35 cellular contexts compared by ENCODE assay signal in the genomic region with DNA sequence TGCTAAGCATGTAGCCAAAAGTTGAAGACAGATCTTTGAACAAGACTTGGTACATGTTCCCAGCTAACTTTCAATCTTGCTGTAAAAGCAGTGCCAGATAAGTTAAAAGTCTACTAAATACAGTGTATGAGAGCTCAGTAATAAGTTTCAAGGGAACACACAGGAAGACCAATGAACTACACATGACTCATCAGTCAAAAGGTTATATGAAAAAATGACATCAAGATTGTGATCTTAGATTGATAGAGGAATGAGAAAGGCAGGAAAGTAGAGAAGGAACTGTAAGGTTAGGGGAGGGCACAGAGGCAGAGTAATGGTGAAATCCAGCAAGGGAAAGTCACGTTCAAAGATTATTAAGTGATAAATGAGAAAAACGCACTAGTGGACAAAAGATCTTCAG.
A peak's percentile ranks its signal among the peaks of the same experiment; 100 is the strongest.
DNase-seq lines count a peak whose midpoint lies in the region; ATAC-seq, FAIRE-seq and TF ChIP-seq lines count a peak whose summit lies in the region.
"Had no signal": no experiment of that assay in that cellular context is flagged by ENCODE, and none has a peak within 500 bp of the region (broad histone marks: within the 10 kb centered on the region; RNA-seq: fewer than 3 reads in every experiment).

No MANE protein-coding gene starts in this region.

- H3K9me3 ChIP-seq in A549: no peaks in the 10 kb centered on the region
- no peaks in the 10 kb centered on the region for H3K9me3 ChIP-seq in vagina
- H3K9me3 ChIP-seq: esophagus squamous epithelium, gastrocnemius medialis, testis had no signal

- H3K36me3 Mint-ChIP-seq in activated CD4-positive, alpha-beta T cell treated with anti-CD3 and anti-CD28 coated beads for 36 hours (ENCODE audit: low read depth): no peaks in the 10 kb centered on the region
- no peaks in the 10 kb centered on the region for H3K36me3 Mint-ChIP-seq in mesothelial cell of epicardium
- no peaks in the 10 kb centered on the region for H3K36me3 Mint-ChIP-seq in activated CD4-positive, alpha-beta memory T cell treated with anti-CD3 and anti-CD28 coated beads for 36 hours
- H3K36me3 Mint-ChIP-seq: activated CD8-positive, alpha-beta memory T cell treated with anti-CD3 and anti-CD28 coated beads, Interleukin-2, amount 10 ng/mL, durations not matched to agents 7 days and 5 days; activated naive CD8-positive, alpha-beta T cell treated with anti-CD3 and anti-CD28 coated beads, Interleukin-2, amount 10 ng/mL, durations not matched to agents 7 days and 5 days; CD8-positive, alpha-beta T cell; memory B cell had no signal

- TF ChIP-seq EP300 in A549 (IDR thresholded peaks at IDR 0.05): no peak

- H3K4me3 ChIP-seq in A549 (no peak overlapping the region), vagina (no peak overlapping the region)
- H3K4me3 ChIP-seq: esophagus squamous epithelium, gastrocnemius medialis, hepatocyte, testis had no signal

- TF ChIP-seq POLR2A in A549 (IDR thresholded peaks at IDR 0.05; ENCODE audit: low read length) (no peak), vagina (IDR thresholded peaks at IDR 0.05) (no peak)

- CTCF ChIA-PET in A549 (lab: Yijun Ruan, JAX): no interaction called here
- CTCF ChIA-PET in activated CD4-positive, alpha-beta T cell treated with anti-CD3 and anti-CD28 coated beads for 36 hours (lab: Charles Lee): no interaction called here
- CTCF ChIA-PET in activated CD4-positive, alpha-beta memory T cell treated with anti-CD3 and anti-CD28 coated beads for 36 hours (lab: Charles Lee): no interaction called here

- FAIRE-seq in A549 (lab: Jason Lieb, UNC): no peak
- FAIRE-seq: A204.1, G401.6 had no signal

- POLR2A ChIA-PET in A549 (lab: Yijun Ruan, JAX): no interaction called here
- POLR2A ChIA-PET in activated CD4-positive, alpha-beta T cell treated with anti-CD3 and anti-CD28 coated beads for 36 hours (lab: Charles Lee): no interaction called here
- POLR2A ChIA-PET in activated CD4-positive, alpha-beta memory T cell treated with anti-CD3 and anti-CD28 coated beads for 36 hours (lab: Charles Lee): no interaction called here

- H3K4me1 ChIP-seq in A549 (peaks cover 4% of the 10 kb centered on the region; the same call in 1 of the 3 replicates), foreskin keratinocyte (peaks cover 4% of the 10 kb centered on the region), vagina (no peaks in the 10 kb centered on the region)
- H3K4me1 ChIP-seq: esophagus squamous epithelium, gastrocnemius medialis had no signal

- H3K9me3 Mint-ChIP-seq in activated CD4-positive, alpha-beta T cell treated with anti-CD3 and anti-CD28 coated beads for 36 hours (ENCODE audit: low read depth): no peaks in the 10 kb centered on the region
- no peaks in the 10 kb centered on the region for H3K9me3 Mint-ChIP-seq in mesothelial cell of epicardium
- H3K9me3 Mint-ChIP-seq in activated CD4-positive, alpha-beta memory T cell treated with anti-CD3 and anti-CD28 coated beads for 36 hours: peaks cover 4% of the 10 kb centered on the region
- H3K9me3 Mint-ChIP-seq: activated naive CD8-positive, alpha-beta T cell treated with anti-CD3 and anti-CD28 coated beads, Interleukin-2, amount 10 ng/mL, durations not matched to agents 7 days and 5 days; dendritic cell treated with granulocyte-macrophage colony-stimulating factor and Interleukin-4, amounts not matched to agents 40 ng/mL and 50 ng/mL, for 4 days; endodermal cell; H9 had no signal

- TF ChIP-seq CTCF in A549 (IDR thresholded peaks at IDR 0.05): no peak
- no peak for TF ChIP-seq CTCF in foreskin keratinocyte (conservative IDR thresholded peaks at IDR 0.05)
- TF ChIP-seq CTCF in vagina (IDR thresholded peaks at IDR 0.05): no peak
- TF ChIP-seq CTCF in mesothelial cell of epicardium (IDR thresholded peaks at IDR 0.05; ENCODE audit: unreplicated experiment): no peak

- H3K4me3 Mint-ChIP-seq in activated CD4-positive, alpha-beta T cell treated with anti-CD3 and anti-CD28 coated beads for 36 hours: no peak overlapping the region
- no peak overlapping the region for H3K4me3 Mint-ChIP-seq in mesothelial cell of epicardium
- no peak overlapping the region for H3K4me3 Mint-ChIP-seq in activated CD4-positive, alpha-beta memory T cell treated with anti-CD3 and anti-CD28 coated beads for 36 hours
- H3K4me3 Mint-ChIP-seq: activated CD8-positive, alpha-beta memory T cell treated with anti-CD3 and anti-CD28 coated beads, Interleukin-2, amount 10 ng/mL, durations not matched to agents 7 days and 5 days; activated naive CD8-positive, alpha-beta T cell treated with anti-CD3 and anti-CD28 coated beads, Interleukin-2, amount 10 ng/mL, durations not matched to agents 7 days and 5 days; B cell; CD8-positive, alpha-beta T cell; central memory CD8-positive, alpha-beta T cell; dendritic cell treated with granulocyte-macrophage colony-stimulating factor and Interleukin-4, amounts not matched to agents 40 ng/mL and 50 ng/mL, for 4 days; endodermal cell; H9; memory B cell had no signal

- ATAC-seq in A549 (peak in 1 of 2 experiments; percentile 50; a peak in 1 of 6 replicates), SK-N-SH treated with all-trans-retinoic acid at 6 μM for 48 hours (peak; percentile 81), foreskin keratinocyte (peak; percentile 46)
- ATAC-seq in activated CD4-positive, alpha-beta T cell treated with anti-CD3 and anti-CD28 coated beads for 36 hours: no peak
- ATAC-seq: activated CD8-positive, alpha-beta memory T cell treated with anti-CD3 and anti-CD28 coated beads, Interleukin-2, amount 10 ng/mL, durations not matched to agents 7 days and 5 days; CD8-positive, alpha-beta T cell; gastrocnemius medialis; left lobe of liver; right cardiac atrium; stimulated activated naive CD8-positive, alpha-beta T cell treated with anti-CD3 and anti-CD28 coated beads, Interleukin-15, Interleukin-2, amounts not matched to agents 100 U/mL and 50 U/mL, for 24 hours had no signal

- WGBS in A549 (ENCODE audit: missing lambda C conversion rate): 44% methylated on average over 2 of the region's 2 CpGs

- no peaks in the 10 kb centered on the region for H3K36me3 ChIP-seq in vagina
- H3K36me3 ChIP-seq: esophagus squamous epithelium, gastrocnemius medialis had no signal

- peak overlapping the region; percentile 13; the same call in 1 of the 3 replicates for H3K4me2 ChIP-seq in A549
- H3K4me2 ChIP-seq: hepatocyte had no signal

- H3K27ac Mint-ChIP-seq in activated CD4-positive, alpha-beta T cell treated with anti-CD3 and anti-CD28 coated beads for 36 hours: no peak overlapping the region
- no peak overlapping the region for H3K27ac Mint-ChIP-seq in mesothelial cell of epicardium
- H3K27ac Mint-ChIP-seq in activated CD4-positive, alpha-beta memory T cell treated with anti-CD3 and anti-CD28 coated beads for 36 hours: no peak overlapping the region
- H3K27ac Mint-ChIP-seq: activated CD8-positive, alpha-beta memory T cell treated with anti-CD3 and anti-CD28 coated beads, Interleukin-2, amount 10 ng/mL, durations not matched to agents 7 days and 5 days; activated naive CD8-positive, alpha-beta T cell treated with anti-CD3 and anti-CD28 coated beads, Interleukin-2, amount 10 ng/mL, durations not matched to agents 7 days and 5 days; B cell; CD8-positive, alpha-beta T cell; dendritic cell treated with granulocyte-macrophage colony-stimulating factor and Interleukin-4, amounts not matched to agents 40 ng/mL and 50 ng/mL, for 4 days; endodermal cell; H9; memory B cell had no signal

- intact Hi-C loops in vagina (cut with DNase I): no loop called here
- intact Hi-C loops in activated CD4-positive, alpha-beta T cell treated with anti-CD3 and anti-CD28 coated beads for 36 hours (cut with DNase I, micrococcal nuclease): no loop called here
- intact Hi-C loops in activated CD4-positive, alpha-beta memory T cell treated with anti-CD3 and anti-CD28 coated beads for 36 hours (cut with micrococcal nuclease): no loop called here

- TF ChIP-seq RAD21 in A549 (conservative IDR thresholded peaks at IDR 0.05 in 1 of 2, IDR thresholded peaks at IDR 0.05 in 1 of 2): no peak

- DNase-seq in A549 (ENCODE audit: low read depth in 1 of 2, low spot score in 1 of 2) (peak in 1 of 2 experiments; percentile 1), HS-27A (ENCODE audit: low read depth) (peak; percentile 22), foreskin keratinocyte (peak in 1 of 2 donors; percentile 15), vagina (ENCODE audit: extremely low spot score in 2 of 2) (no peak), mesothelial cell of epicardium (ENCODE audit: low spot score in 2 of 2, unreplicated experiment in 2 of 2) (no peak)
- no peak for DNase-seq in activated CD4-positive, alpha-beta T cell treated with anti-CD3 and anti-CD28 coated beads for 36 hours
- DNase-seq in activated CD4-positive, alpha-beta memory T cell treated with anti-CD3 and anti-CD28 coated beads for 36 hours: no peak
- DNase-seq: activated CD4-positive, CD25-positive, alpha-beta regulatory T cell; activated CD8-positive, alpha-beta memory T cell treated with anti-CD3 and anti-CD28 coated beads, Interleukin-2, amount 10 ng/mL, durations not matched to agents 7 days and 5 days; activated gamma-delta T cell treated with Interleukin-2 at 50 U/mL for 16 hours; activated naive CD8-positive, alpha-beta T cell treated with anti-CD3 and anti-CD28 coated beads, Interleukin-2, amount 10 ng/mL, durations not matched to agents 7 days and 5 days; activated T-cell treated with anti-CD3 and anti-CD28 coated beads, Interleukin-2, amount 50 U/mL, for 48 hours; CD8-positive, alpha-beta T cell; endodermal cell; esophagus squamous epithelium; gastrocnemius medialis; H9; NCI-H1092 treated with DMSO at 0.1 percent for 48 hours; NCI-H187; NCI-H2171; posterior cingulate gyrus; right cardiac atrium; RPMI8226; stimulated activated CD4-positive, alpha-beta T cell treated with anti-CD3 and anti-CD28 coated beads, Interleukin-1b, Interleukin-23, amount 100 ng/mL, for 48 hours; stimulated activated naive CD8-positive, alpha-beta T cell treated with anti-CD3 and anti-CD28 coated beads, Interleukin-15, Interleukin-2, amounts not matched to agents 100 U/mL and 50 U/mL, for 24 hours; testis had no signal

- H3K4me1 Mint-ChIP-seq in activated CD4-positive, alpha-beta T cell treated with anti-CD3 and anti-CD28 coated beads for 36 hours: no peaks in the 10 kb centered on the region
- H3K4me1 Mint-ChIP-seq in mesothelial cell of epicardium: peaks cover 23% of the 10 kb centered on the region
- no peaks in the 10 kb centered on the region for H3K4me1 Mint-ChIP-seq in activated CD4-positive, alpha-beta memory T cell treated with anti-CD3 and anti-CD28 coated beads for 36 hours (ENCODE audit: low read depth)
- H3K4me1 Mint-ChIP-seq: activated CD8-positive, alpha-beta memory T cell treated with anti-CD3 and anti-CD28 coated beads, Interleukin-2, amount 10 ng/mL, durations not matched to agents 7 days and 5 days; activated naive CD8-positive, alpha-beta T cell treated with anti-CD3 and anti-CD28 coated beads, Interleukin-2, amount 10 ng/mL, durations not matched to agents 7 days and 5 days; B cell; central memory CD8-positive, alpha-beta T cell; memory B cell had no signal

- no peaks in the 10 kb centered on the region for H3K27me3 Mint-ChIP-seq in activated CD4-positive, alpha-beta T cell treated with anti-CD3 and anti-CD28 coated beads for 36 hours
- no peaks in the 10 kb centered on the region for H3K27me3 Mint-ChIP-seq in mesothelial cell of epicardium (ENCODE audit: low read depth)
- no peaks in the 10 kb centered on the region for H3K27me3 Mint-ChIP-seq in activated CD4-positive, alpha-beta memory T cell treated with anti-CD3 and anti-CD28 coated beads for 36 hours
- H3K27me3 Mint-ChIP-seq: activated CD8-positive, alpha-beta memory T cell treated with anti-CD3 and anti-CD28 coated beads, Interleukin-2, amount 10 ng/mL, durations not matched to agents 7 days and 5 days; activated naive CD8-positive, alpha-beta T cell treated with anti-CD3 and anti-CD28 coated beads, Interleukin-2, amount 10 ng/mL, durations not matched to agents 7 days and 5 days; B cell; central memory CD8-positive, alpha-beta T cell; dendritic cell treated with granulocyte-macrophage colony-stimulating factor and Interleukin-4, amounts not matched to agents 40 ng/mL and 50 ng/mL, for 4 days; memory B cell had no signal

- H3K27ac ChIP-seq in A549 (no peak overlapping the region), foreskin keratinocyte (no peak overlapping the region), vagina (no peak overlapping the region)
- H3K27ac ChIP-seq: esophagus squamous epithelium, gastrocnemius medialis, hepatocyte, testis had no signal

- H3K27me3 ChIP-seq in foreskin keratinocyte (no peaks in the 10 kb centered on the region), vagina (no peaks in the 10 kb centered on the region)
- H3K27me3 ChIP-seq: esophagus squamous epithelium, gastrocnemius medialis, hepatocyte, testis had no signal
